Comparison of ENCODE assay signal across 27 cellular contexts in the genomic region with DNA sequence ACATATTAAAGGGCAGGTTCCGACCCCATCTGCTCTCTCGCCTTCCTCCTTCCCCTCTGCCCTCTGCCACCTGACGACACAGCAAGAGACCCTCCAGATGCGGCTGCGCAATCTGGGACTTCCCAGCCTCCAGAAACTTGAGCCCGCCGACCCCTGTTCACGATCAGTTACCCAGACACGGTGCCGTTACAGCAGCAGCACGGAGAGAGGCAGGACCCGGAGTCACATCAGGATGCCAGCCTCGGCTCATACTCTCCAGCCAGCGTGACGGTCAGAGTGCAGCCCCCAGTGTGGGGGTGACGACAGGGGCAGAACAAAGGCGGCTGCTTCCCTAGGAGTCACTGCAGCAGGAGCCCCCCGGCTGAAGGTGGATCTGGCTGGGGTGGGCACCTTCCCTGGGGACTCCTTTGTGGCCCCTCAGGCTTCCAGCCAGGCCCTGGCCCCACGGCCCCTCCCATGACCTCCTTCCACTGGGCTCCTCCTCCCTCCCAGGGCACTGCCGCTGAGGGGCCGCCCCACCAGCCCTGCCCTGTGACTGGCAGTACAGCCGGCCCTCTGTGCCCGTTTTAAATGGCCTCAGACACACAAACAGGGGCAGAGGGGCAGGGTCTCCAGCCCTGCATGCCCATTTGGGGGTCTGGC.
"Had no signal": no experiment of that assay in that cellular context is flagged by ENCODE, and none has a peak within 500 bp of the region (broad histone marks: within the 10 kb centered on the region; RNA-seq: fewer than 3 reads in every experiment).

No MANE protein-coding gene starts in this region.

- H3K27ac Mint-ChIP-seq: activated CD4-positive, alpha-beta memory T cell treated with anti-CD3 and anti-CD28 coated beads, Interleukin-2, amount 10 ng/mL, durations not matched to agents 7 days and 5 days; activated CD4-positive, alpha-beta T cell treated with anti-CD3 and anti-CD28 coated beads, Interleukin-2, amount 10 ng/mL, durations not matched to agents 7 days and 5 days; activated naive CD4-positive, alpha-beta T cell treated with anti-CD3 and anti-CD28 coated beads, Interleukin-2, amount 50 U/mL, for 24 hours; activated T-cell treated with anti-CD3 and anti-CD28 coated beads, Interleukin-2, amount 50 U/mL, for 24 hours; activated T-helper 17 cell treated with anti-CD3 and anti-CD28 coated beads, Interleukin-2, amount 50 U/mL, for 72 hours; effector memory CD8-positive, alpha-beta T cell; WTC11 had no signal

- H3K4me1 Mint-ChIP-seq: WTC11 had no signal

- H3K27me3 Mint-ChIP-seq: activated CD4-positive, alpha-beta memory T cell treated with anti-CD3 and anti-CD28 coated beads, Interleukin-2, amount 10 ng/mL, durations not matched to agents 7 days and 5 days; activated CD4-positive, alpha-beta T cell treated with anti-CD3 and anti-CD28 coated beads, Interleukin-2, amount 10 ng/mL, durations not matched to agents 7 days and 5 days; activated naive CD4-positive, alpha-beta T cell treated with anti-CD3 and anti-CD28 coated beads, Interleukin-2, amount 50 U/mL, for 24 hours; activated T-cell treated with anti-CD3 and anti-CD28 coated beads, Interleukin-2, amount 50 U/mL, for 24 hours; activated T-helper 17 cell treated with anti-CD3 and anti-CD28 coated beads, Interleukin-2, amount 50 U/mL, for 72 hours; effector memory CD8-positive, alpha-beta T cell had no signal

- DNase-seq: activated CD4-positive, alpha-beta memory T cell treated with anti-CD3 and anti-CD28 coated beads, Interleukin-2, amount 10 ng/mL, durations not matched to agents 7 days and 5 days; activated CD4-positive, alpha-beta T cell treated with anti-CD3 and anti-CD28 coated beads for 1 hour; activated CD4-positive, alpha-beta T cell treated with anti-CD3 and anti-CD28 coated beads for 4 hours; activated CD4-positive, alpha-beta T cell treated with anti-CD3 and anti-CD28 coated beads, Interleukin-2, amount 10 ng/mL, durations not matched to agents 7 days and 5 days; activated CD4-positive, alpha-beta T cell treated with anti-CD3 and anti-CD28 coated beads, Interleukin-2, amount 50 U/mL, for 4 hours; activated CD8-positive, alpha-beta memory T cell treated with anti-CD3 and anti-CD28 coated beads, Interleukin-2, amount 50 U/mL, for 48 hours; activated effector memory CD4-positive, alpha-beta T cell treated with Interleukin-2 at 50 U/mL for 16 hours; activated gamma-delta T cell treated with Interleukin-2 at 50 U/mL for 16 hours; activated naive CD4-positive, alpha-beta T cell treated with Interleukin-2 at 50 U/mL for 16 hours; activated T-cell treated with anti-CD3 and anti-CD28 coated beads for 4 hours; activated T-cell treated with anti-CD3 and anti-CD28 coated beads, Interleukin-2, amount 50 U/mL, for 24 hours; amniotic stem cell; anterior cingulate cortex; brain microvascular endothelial cell; cortex of kidney; dermis blood vessel endothelial cell; effector CD4-positive, alpha-beta T cell; effector memory CD8-positive, alpha-beta T cell; esophagus squamous epithelium; foreskin melanocyte; heart right ventricle; T-helper 1 cell; T-helper 2 cell had no signal

- H3K36me3 Mint-ChIP-seq: activated naive CD4-positive, alpha-beta T cell treated with anti-CD3 and anti-CD28 coated beads, Interleukin-2, amount 50 U/mL, for 24 hours; WTC11 had no signal

- H3K4me3 Mint-ChIP-seq: activated CD4-positive, alpha-beta memory T cell treated with anti-CD3 and anti-CD28 coated beads, Interleukin-2, amount 10 ng/mL, durations not matched to agents 7 days and 5 days; activated CD4-positive, alpha-beta T cell treated with anti-CD3 and anti-CD28 coated beads, Interleukin-2, amount 10 ng/mL, durations not matched to agents 7 days and 5 days; activated naive CD4-positive, alpha-beta T cell treated with anti-CD3 and anti-CD28 coated beads, Interleukin-2, amount 50 U/mL, for 24 hours; activated T-cell treated with anti-CD3 and anti-CD28 coated beads, Interleukin-2, amount 50 U/mL, for 24 hours; activated T-helper 17 cell treated with anti-CD3 and anti-CD28 coated beads, Interleukin-2, amount 50 U/mL, for 72 hours; effector memory CD8-positive, alpha-beta T cell; WTC11 had no signal

- H3K9me3 ChIP-seq: esophagus squamous epithelium had no signal

- ATAC-seq: activated T-helper 17 cell treated with anti-CD3 and anti-CD28 coated beads, Interleukin-2, amount 50 U/mL, for 72 hours; effector memory CD8-positive, alpha-beta T cell; gastroesophageal sphincter; heart right ventricle; WTC11 had no signal

- H3K9me3 Mint-ChIP-seq: activated naive CD4-positive, alpha-beta T cell treated with anti-CD3 and anti-CD28 coated beads, Interleukin-2, amount 50 U/mL, for 24 hours; activated T-cell treated with anti-CD3 and anti-CD28 coated beads, Interleukin-2, amount 50 U/mL, for 24 hours; activated T-helper 17 cell treated with anti-CD3 and anti-CD28 coated beads, Interleukin-2, amount 50 U/mL, for 72 hours; effector memory CD8-positive, alpha-beta T cell had no signal
